Comparison of ENCODE assay signal across 11 cellular contexts in genomic region chr15:94602771-94603474, GRCh38.
"Had no signal": no experiment of that assay in that cellular context is flagged by ENCODE, and none has a peak within 500 bp of the region (broad histone marks: within the 10 kb centered on the region; RNA-seq: fewer than 3 reads in every experiment).

No MANE protein-coding gene starts in this region.

- ATAC-seq: gastrocnemius medialis; naive thymus-derived CD4-positive, alpha-beta T cell; right cardiac atrium had no signal

- DNase-seq: effector CD4-positive, alpha-beta T cell; endodermal cell; gastrocnemius medialis; immature natural killer cell; left ventricle myocardium inferior; mesendoderm; naive thymus-derived CD4-positive, alpha-beta T cell; posterior cingulate gyrus; right cardiac atrium; stimulated activated CD4-positive, alpha-beta T cell treated with anti-CD3 and anti-CD28 coated beads, Interleukin-2, amount 100 ng/mL, for 48 hours; stimulated activated naive CD4-positive, alpha-beta T cell treated with Interleukin-2 at 50 U/mL for 16 hours had no signal
